In genomic region chr12:92208613-92209121, GRCh38 we compare ENCODE assay signal across 8 cellular contexts.
A peak's percentile ranks its signal among the peaks of the same experiment; 100 is the strongest.
DNase-seq lines count a peak whose midpoint lies in the region; ATAC-seq and TF ChIP-seq lines count a peak whose summit lies in the region.

No MANE protein-coding gene starts in this region.

- H3K9me3 Mint-ChIP-seq in activated T-helper 1 cell treated with anti-CD3 and anti-CD28 coated beads, Interleukin-12 subunit alpha, Interleukin-12 subunit beta, Interleukin-2, Interleukin-4 antibody, amounts not matched to agents 30 ng/mL and 10 ng/mL and 1 ng/mL, durations not matched to agents 14 hours and 24 hours and 36 hours: peaks cover 12% of the 10 kb centered on the region
- no peaks in the 10 kb centered on the region for H3K9me3 Mint-ChIP-seq in immature natural killer cell

- no peak overlapping the region for H3K4me3 ChIP-seq in body of pancreas

- no peak for TF ChIP-seq POLR2A in body of pancreas (IDR thresholded peaks at IDR 0.05)

- peak overlapping the region; percentile 72 for H3K4me3 Mint-ChIP-seq in activated T-helper 1 cell treated with anti-CD3 and anti-CD28 coated beads, Interleukin-12 subunit alpha, Interleukin-12 subunit beta, Interleukin-2, Interleukin-4 antibody, amounts not matched to agents 30 ng/mL and 10 ng/mL and 1 ng/mL, durations not matched to agents 14 hours and 24 hours and 36 hours
- H3K4me3 Mint-ChIP-seq in immature natural killer cell: peak overlapping the region; percentile 57 to 77 (median 58)

- H3K4me1 Mint-ChIP-seq in activated T-helper 1 cell treated with anti-CD3 and anti-CD28 coated beads, Interleukin-12 subunit alpha, Interleukin-12 subunit beta, Interleukin-2, Interleukin-4 antibody, amounts not matched to agents 30 ng/mL and 10 ng/mL and 1 ng/mL, durations not matched to agents 14 hours and 24 hours and 36 hours (ENCODE audit: low read depth): peaks cover 46% of the 10 kb centered on the region
- H3K4me1 Mint-ChIP-seq in immature natural killer cell: peaks cover 23 to 40% of the 10 kb centered on the region in 2 donors

- in situ Hi-C loops in KBM-7 (cut with MboI; ENCODE audit: low pct_unique_long_range_greater_than_20kb, low sequenced_read_pairs): no loop called here

- ATAC-seq in GM21619 (IDR thresholded peaks at IDR 0.05; ENCODE audit: unreplicated experiment) (peak; percentile 81), body of pancreas (no peak)

- H3K27me3 ChIP-seq in body of pancreas: no peaks in the 10 kb centered on the region

- H3K36me3 ChIP-seq in body of pancreas (replicated peaks in 1 of 2; ENCODE audit: insufficient read depth in 1 of 2, low read depth in 2 of 2): no peaks in the 10 kb centered on the region

- peak overlapping the region; percentile 94 for H3K27ac Mint-ChIP-seq in activated T-helper 1 cell treated with anti-CD3 and anti-CD28 coated beads, Interleukin-12 subunit alpha, Interleukin-12 subunit beta, Interleukin-2, Interleukin-4 antibody, amounts not matched to agents 30 ng/mL and 10 ng/mL and 1 ng/mL, durations not matched to agents 14 hours and 24 hours and 36 hours
- H3K27ac Mint-ChIP-seq in immature natural killer cell: peak overlapping the region; percentile 13 to 82 (median 70)

- H3K4me1 ChIP-seq in body of pancreas: no peaks in the 10 kb centered on the region

- 57 to 73% methylated on average over 6 of the region's 6 CpGs for whole genome bisulfite sequencing in body of pancreas, 2 donors

- no peaks in the 10 kb centered on the region for H3K9me3 ChIP-seq in body of pancreas

- no peaks in the 10 kb centered on the region for H3K27me3 Mint-ChIP-seq in activated T-helper 1 cell treated with anti-CD3 and anti-CD28 coated beads, Interleukin-12 subunit alpha, Interleukin-12 subunit beta, Interleukin-2, Interleukin-4 antibody, amounts not matched to agents 30 ng/mL and 10 ng/mL and 1 ng/mL, durations not matched to agents 14 hours and 24 hours and 36 hours (ENCODE audit: insufficient read depth)
- peaks cover 0 to 2% (median 2%) of the 10 kb centered on the region in 3 donors for H3K27me3 Mint-ChIP-seq in immature natural killer cell (ENCODE audit: low read depth in 3 of 3)

- peak overlapping the region in 1 of 4 donors; percentile 44 for H3K27ac ChIP-seq in body of pancreas

- DNase-seq in NCI-H345 (lab: John Stamatoyannopoulos, UW): peak; percentile 3
- no peak for DNase-seq in NCI-H345 treated with DMSO at 0.1 percent for 48 hours (lab: John Stamatoyannopoulos, UW; ENCODE audit: unreplicated experiment)
- DNase-seq in KBM-7: peak; percentile 76
- peak; percentile 26 for DNase-seq in activated T-helper 1 cell treated with anti-CD3 and anti-CD28 coated beads, Interleukin-12 subunit alpha, Interleukin-12 subunit beta, Interleukin-2, Interleukin-4 antibody, amounts not matched to agents 30 ng/mL and 10 ng/mL and 1 ng/mL, durations not matched to agents 14 hours and 24 hours and 36 hours (ENCODE audit: low spot score)
- DNase-seq in immature natural killer cell: peak; percentile 63 to 65 (median 65)
- DNase-seq in NCI-H1105 (lab: John Stamatoyannopoulos, UW): no peak
- DNase-seq in body of pancreas: no peak

- no peak for TF ChIP-seq CTCF in body of pancreas (IDR thresholded peaks at IDR 0.05)

- peaks cover 14% of the 10 kb centered on the region for H3K36me3 Mint-ChIP-seq in activated T-helper 1 cell treated with anti-CD3 and anti-CD28 coated beads, Interleukin-12 subunit alpha, Interleukin-12 subunit beta, Interleukin-2, Interleukin-4 antibody, amounts not matched to agents 30 ng/mL and 10 ng/mL and 1 ng/mL, durations not matched to agents 14 hours and 24 hours and 36 hours (ENCODE audit: low read depth)
- peaks cover 0 to 5% (median 4%) of the 10 kb centered on the region in 3 donors for H3K36me3 Mint-ChIP-seq in immature natural killer cell

- intact Hi-C loops in activated T-helper 1 cell treated with anti-CD3 and anti-CD28 coated beads, Interleukin-12 subunit alpha, Interleukin-12 subunit beta, Interleukin-2, Interleukin-4 antibody, amounts not matched to agents 30 ng/mL and 10 ng/mL and 1 ng/mL, durations not matched to agents 14 hours and 24 hours and 36 hours (cut with micrococcal nuclease): loop anchor here (1.0 to 10.0 kb wide), 9 partner anchors 10 to 716 kb away; partner anchors contain the start of gene EEA1
- intact Hi-C loops in body of pancreas (cut with DNase I): no loop called here

Comparison
In these comparisons a context has a peak if more than half of its experiments do, and no peak if none do; other contexts are left out.
1. DNase-seq: peak in NCI-H345 (single experiment), KBM-7 (single experiment), activated T-helper 1 cell treated with anti-CD3 and anti-CD28 coated beads, Interleukin-12 subunit alpha, Interleukin-12 subunit beta, Interleukin-2, Interleukin-4 antibody, amounts not matched to agents 30 ng/mL and 10 ng/mL and 1 ng/mL, durations not matched to agents 14 hours and 24 hours and 36 hours (single experiment) and immature natural killer cell (3 of 3); none in NCI-H345 treated with DMSO at 0.1 percent for 48 hours (single experiment), NCI-H1105 (single experiment) and body of pancreas (0 of 4).